In genomic region chr7:67962863-67963262, GRCh38 we compare ENCODE assay signal across 31 cellular contexts.
"Had no signal": no experiment of that assay in that cellular context is flagged by ENCODE, and none has a peak within 500 bp of the region (broad histone marks: within the 10 kb centered on the region; RNA-seq: fewer than 3 reads in every experiment).

No MANE protein-coding gene starts in this region.

- H3K4me3 ChIP-seq: adrenal gland, ascending aorta, body of pancreas, breast epithelium, cardiac muscle cell had no signal

- H3K27ac ChIP-seq: adrenal gland, ascending aorta, body of pancreas, brain microvascular endothelial cell, breast epithelium, cardiac muscle cell had no signal

- H3K27me3 ChIP-seq: adrenal gland, ascending aorta, body of pancreas, brain microvascular endothelial cell, breast epithelium, cardiac muscle cell had no signal

- H3K36me3 ChIP-seq: adrenal gland, ascending aorta, brain microvascular endothelial cell, breast epithelium, cardiac muscle cell had no signal

- DNase-seq: activated effector memory CD4-positive, alpha-beta T cell treated with anti-CD3 and anti-CD28 coated beads, Interleukin-2, amount 50 U/mL, for 16 hours; activated effector memory CD4-positive, alpha-beta T cell treated with Interleukin-2 at 50 U/mL for 16 hours; activated gamma-delta T cell; activated gamma-delta T cell treated with Interleukin-2 at 50 U/mL for 16 hours; activated naive CD4-positive, alpha-beta T cell; activated naive CD4-positive, alpha-beta T cell treated with anti-CD3 and anti-CD28 coated beads for 36 hours; activated naive CD4-positive, alpha-beta T cell treated with anti-CD3 and anti-CD28 coated beads, Interleukin-2, amount 10 ng/mL, durations not matched to agents 7 days and 5 days; activated naive CD4-positive, alpha-beta T cell treated with anti-CD3 and anti-CD28 coated beads, Interleukin-2, amount 50 U/mL, for 16 hours; activated naive CD4-positive, alpha-beta T cell treated with Interleukin-2 at 50 U/mL for 16 hours; activated naive CD8-positive, alpha-beta T cell treated with anti-CD3 and anti-CD28 coated beads for 36 hours; activated naive CD8-positive, alpha-beta T cell treated with anti-CD3 and anti-CD28 coated beads, Interleukin-2, amount 10 ng/mL, durations not matched to agents 7 days and 5 days; activated naive CD8-positive, alpha-beta T cell treated with anti-CD3 and anti-CD28 coated beads, Interleukin-2, amount 50 U/mL, for 24 hours; activated T-cell treated with anti-CD3 and anti-CD28 coated beads, Interleukin-2, amount 50 U/mL, for 24 hours; activated T-cell treated with anti-CD3 and anti-CD28 coated beads, Interleukin-2, amount 50 U/mL, for 4 hours; activated T-cell treated with anti-CD3 and anti-CD28 coated beads, Interleukin-2, amount 50 U/mL, for 48 hours; activated T-cell treated with anti-CD3 and anti-CD28 coated beads, Interleukin-2, amount 50 U/mL, for 72 hours; adrenal gland; amniotic stem cell; amygdala; anterior cingulate cortex; aorta; body of pancreas; brain microvascular endothelial cell; caudate nucleus; central memory CD4-positive, alpha-beta T cell; cerebellar nuclear complex had no signal

- H3K9me3 ChIP-seq: adrenal gland, ascending aorta, breast epithelium had no signal

- ATAC-seq: activated naive CD4-positive, alpha-beta T cell treated with anti-CD3 and anti-CD28 coated beads, Interleukin-2, amount 50 U/mL, for 72 hours; activated naive CD8-positive, alpha-beta T cell treated with anti-CD3 and anti-CD28 coated beads, Interleukin-2, amount 50 U/mL, for 24 hours; activated T-cell treated with anti-CD3 and anti-CD28 coated beads, Interleukin-2, amount 50 U/mL, for 4 hours; activated T-cell treated with anti-CD3 and anti-CD28 coated beads, Interleukin-2, amount 50 U/mL, for 72 hours; activated T-helper 17 cell treated with anti-CD3 and anti-CD28 coated beads, Interleukin-2, amount 50 U/mL, for 72 hours; body of pancreas had no signal

- H3K4me1 ChIP-seq: adrenal gland, ascending aorta, body of pancreas, breast epithelium had no signal
